1 cellular context compared by ENCODE assay signal in genomic region chr10:44882146-44882720, GRCh38.
TF ChIP-seq lines count a peak whose summit lies in the region.

No MANE protein-coding gene starts in this region.

TF ChIP-seq in K562, 482 proteins besides CTCF, POLR2A, EP300 and RAD21:
- TF ChIP-seq KAT7 (CRISPR knock-in tag; IDR thresholded peaks at IDR 0.05; ENCODE audit: borderline replicate concordance) (no peak), TFE3 (CRISPR knock-in tag; IDR thresholded peaks at IDR 0.05) (peak; percentile 10; the same call in 1 of the 2 replicates)
TF ChIP-seq in K562: peak in this region for 1.
